ENCODE assay signal across 27 cellular contexts in genomic region chr4:8323947-8324555, GRCh38. TPM values are rescaled to one million over a fixed set of nuclear protein-coding genes. Genes with fewer than 3 reads are reported as not detected.
A peak's percentile ranks its signal among the peaks of the same experiment; 100 is the strongest.
DNase-seq lines count a peak whose midpoint lies in the region; ATAC-seq and TF ChIP-seq lines count a peak whose summit lies in the region.
"Had no signal": no experiment of that assay in that cellular context is flagged by ENCODE, and none has a peak within 500 bp of the region (broad histone marks: within the 10 kb centered on the region; RNA-seq: fewer than 3 reads in every experiment).

No MANE protein-coding gene starts in this region.

- intact Hi-C loops in lower leg skin (cut with DNase I; ENCODE audit: low total_unique reads) = no loop called here

- WGBS in lower leg skin, 2 donors = 89% methylated on average over 5 of the region's 5 CpGs

- no peaks in the 10 kb centered on the region for H3K9me3 Mint-ChIP-seq in type B pancreatic cell
- H3K9me3 Mint-ChIP-seq: activated naive CD4-positive, alpha-beta T cell treated with anti-CD3 and anti-CD28 coated beads, Interleukin-2, amount 10 ng/mL, durations not matched to agents 7 days and 5 days; T-helper 2 cell treated with Interferon-gamma antibody and Interleukin-4, amounts not matched to agents 5 μg/mL and 100 μg/mL, for 36 hours had no signal

- H3K4me3 ChIP-seq in WERI-Rb-1 (ENCODE audit: low read depth, low read length) = no peak overlapping the region
- no peak overlapping the region for H3K4me3 ChIP-seq in lower leg skin (ENCODE audit: low read depth, poor library complexity, severe bottlenecking)
- H3K4me3 ChIP-seq: dorsolateral prefrontal cortex, GM12878, left lung, mucosa of descending colon, skin epidermis, thoracic aorta had no signal

- no peak for TF ChIP-seq CTCF in WERI-Rb-1 (IDR thresholded peaks at IDR 0.05; ENCODE audit: low read depth, low read length)
- no peak for TF ChIP-seq CTCF in lower leg skin (IDR thresholded peaks at IDR 0.05)
- TF ChIP-seq CTCF in type B pancreatic cell (conservative IDR thresholded peaks at IDR 0.05) = no peak

- no peaks in the 10 kb centered on the region for H3K27me3 ChIP-seq in WERI-Rb-1 (ENCODE audit: insufficient read depth, low read depth, severe bottlenecking)
- H3K27me3 ChIP-seq: dorsolateral prefrontal cortex, left lung had no signal

- H3K27ac ChIP-seq in WERI-Rb-1 = no peak overlapping the region
- H3K27ac ChIP-seq: dorsolateral prefrontal cortex, skin epidermis, thoracic aorta, VCaP had no signal

- H3K27me3 Mint-ChIP-seq in type B pancreatic cell = no peaks in the 10 kb centered on the region
- H3K27me3 Mint-ChIP-seq: activated naive CD4-positive, alpha-beta T cell treated with anti-CD3 and anti-CD28 coated beads, Interleukin-2, amount 10 ng/mL, durations not matched to agents 7 days and 5 days; progenitor cell of endocrine pancreas; stimulated activated naive B cell treated with anti-CD40 and anti-IgM and Interleukin-4, amounts not matched to agents 10 μg/mL and 1 μg/mL and 100 μg/mL, for 72 hours had no signal

- no peaks in the 10 kb centered on the region for H3K36me3 ChIP-seq in WERI-Rb-1
- H3K36me3 ChIP-seq: left lung, thoracic aorta had no signal

- no peak overlapping the region for H3K4me3 Mint-ChIP-seq in type B pancreatic cell
- H3K4me3 Mint-ChIP-seq: activated naive CD4-positive, alpha-beta T cell treated with anti-CD3 and anti-CD28 coated beads, Interleukin-2, amount 10 ng/mL, durations not matched to agents 7 days and 5 days; B cell; stimulated activated naive B cell treated with anti-CD40 and anti-IgM and Interleukin-4, amounts not matched to agents 10 μg/mL and 1 μg/mL and 100 μg/mL, for 72 hours; T-helper 2 cell treated with Interferon-gamma antibody and Interleukin-4, amounts not matched to agents 5 μg/mL and 100 μg/mL, for 36 hours had no signal

- no peak for TF ChIP-seq POLR2A in lower leg skin (IDR thresholded peaks at IDR 0.05)

- no peak overlapping the region for H3K27ac Mint-ChIP-seq in type B pancreatic cell
- H3K27ac Mint-ChIP-seq: activated naive CD4-positive, alpha-beta T cell treated with anti-CD3 and anti-CD28 coated beads, Interleukin-2, amount 10 ng/mL, durations not matched to agents 7 days and 5 days; B cell; progenitor cell of endocrine pancreas; stimulated activated naive B cell treated with anti-CD40 and anti-IgM and Interleukin-4, amounts not matched to agents 10 μg/mL and 1 μg/mL and 100 μg/mL, for 72 hours; T-helper 2 cell treated with Interferon-gamma antibody and Interleukin-4, amounts not matched to agents 5 μg/mL and 100 μg/mL, for 36 hours had no signal

- ATAC-seq in stimulated activated naive CD8-positive, alpha-beta T cell treated with anti-CD3 and anti-CD28 coated beads, Interleukin-15, Interleukin-2, amounts not matched to agents 100 U/mL and 50 U/mL, for 24 hours = no peak
- ATAC-seq: GM12878; left lung; mucosa of descending colon; stimulated activated naive B cell treated with anti-CD40 and anti-IgM and Interleukin-4, amounts not matched to agents 10 μg/mL and 1 μg/mL and 100 μg/mL, for 72 hours had no signal

- H3K4me1 Mint-ChIP-seq in type B pancreatic cell (ENCODE audit: unreplicated experiment) = no peaks in the 10 kb centered on the region
- H3K4me1 Mint-ChIP-seq: activated naive CD4-positive, alpha-beta T cell treated with anti-CD3 and anti-CD28 coated beads, Interleukin-2, amount 10 ng/mL, durations not matched to agents 7 days and 5 days; B cell; stimulated activated naive B cell treated with anti-CD40 and anti-IgM and Interleukin-4, amounts not matched to agents 10 μg/mL and 1 μg/mL and 100 μg/mL, for 72 hours had no signal

- peaks cover 13% of the 10 kb centered on the region for H3K9me3 ChIP-seq in WERI-Rb-1 (ENCODE audit: severe bottlenecking)
- H3K9me3 ChIP-seq: mucosa of descending colon, thoracic aorta had no signal

- H3K36me3 Mint-ChIP-seq in type B pancreatic cell = no peaks in the 10 kb centered on the region
- H3K36me3 Mint-ChIP-seq: activated naive CD4-positive, alpha-beta T cell treated with anti-CD3 and anti-CD28 coated beads, Interleukin-2, amount 10 ng/mL, durations not matched to agents 7 days and 5 days; stimulated activated naive B cell treated with anti-CD40 and anti-IgM and Interleukin-4, amounts not matched to agents 10 μg/mL and 1 μg/mL and 100 μg/mL, for 72 hours had no signal

- DNase-seq in activated T-cell treated with anti-CD3 and anti-CD28 coated beads, Interleukin-2, amount 50 U/mL, for 1 hour = peak; percentile 8
- DNase-seq in activated T-cell treated with anti-CD3 and anti-CD28 coated beads, Interleukin-2, amount 50 U/mL, for 48 hours = no peak
- DNase-seq in WERI-Rb-1 (peak; percentile 0), lower leg skin (ENCODE audit: low spot score in 2 of 2) (peak; percentile 10 to 59), type B pancreatic cell (ENCODE audit: extremely low spot score, unreplicated experiment) (peak; percentile 51), NCI-H748 (lab: John Stamatoyannopoulos, UW; ENCODE audit: unreplicated experiment) (no peak)
- DNase-seq in activated CD4-positive, CD25-positive, alpha-beta regulatory T cell (lab: John Stamatoyannopoulos, UW) = no peak
- DNase-seq in stimulated activated naive CD8-positive, alpha-beta T cell treated with anti-CD3 and anti-CD28 coated beads, Interleukin-15, Interleukin-2, amounts not matched to agents 100 U/mL and 50 U/mL, for 24 hours = no peak
- DNase-seq: activated naive CD4-positive, alpha-beta T cell treated with anti-CD3 and anti-CD28 coated beads, Interleukin-2, amount 10 ng/mL, durations not matched to agents 7 days and 5 days; central memory CD4-positive, alpha-beta T cell; DMS79; erythroblast; foreskin fibroblast; mucosa of descending colon; NCI-H1436; NCI-H524; stimulated activated naive B cell treated with anti-CD40 and anti-IgM and Interleukin-4, amounts not matched to agents 10 μg/mL and 1 μg/mL and 100 μg/mL, for 72 hours had no signal

RNA-seq across cellular contexts. Expression of gene HTRA3, which starts 54.5 kb away (rescaled TPM):
- total RNA-seq in lower leg skin = 10 to 100 TPM in 2 of 4 donors, 1 to 10 TPM in 2; 4.0 to 18.2 (median 11.4) TPM
- total RNA-seq in type B pancreatic cell (ENCODE audit: low replicate concordance) = 0.52 and 4.4 TPM in 2 replicates
- total RNA-seq: A172, B cell had no signal

Comparison
In these comparisons a context has a peak if more than half of its experiments do, and no peak if none do; other contexts are left out.
1. DNase-seq: peak in activated T-cell treated with anti-CD3 and anti-CD28 coated beads, Interleukin-2, amount 50 U/mL, for 1 hour (single experiment), WERI-Rb-1 (single experiment), lower leg skin (2 of 2) and type B pancreatic cell (single experiment); none in activated T-cell treated with anti-CD3 and anti-CD28 coated beads, Interleukin-2, amount 50 U/mL, for 48 hours (0 of 2), NCI-H748 (single experiment), activated CD4-positive, CD25-positive, alpha-beta regulatory T cell (0 of 4) and stimulated activated naive CD8-positive, alpha-beta T cell treated with anti-CD3 and anti-CD28 coated beads, Interleukin-15, Interleukin-2, amounts not matched to agents 100 U/mL and 50 U/mL, for 24 hours (single experiment).